ENCODE assay signal across 27 cellular contexts in genomic region chr2:182377467-182377866, GRCh38. TPM values are rescaled to one million over a fixed set of nuclear protein-coding genes. Genes with fewer than 3 reads are reported as not detected.
"Had no signal": no experiment of that assay in that cellular context is flagged by ENCODE, and none has a peak within 500 bp of the region (broad histone marks: within the 10 kb centered on the region; RNA-seq: fewer than 3 reads in every experiment).

No MANE protein-coding gene starts in this region.

- H3K4me3 Mint-ChIP-seq: activated CD4-positive, alpha-beta T cell treated with anti-CD3 and anti-CD28 coated beads, Interleukin-2, amount 10 ng/mL, durations not matched to agents 7 days and 5 days; activated CD8-positive, alpha-beta T cell treated with anti-CD3 and anti-CD28 coated beads for 36 hours; activated T-cell treated with anti-CD3 and anti-CD28 coated beads, Interleukin-2, amount 50 U/mL, for 4 hours; activated T-helper 17 cell treated with anti-CD3 and anti-CD28 coated beads, Interleukin-2, amount 50 U/mL, for 72 hours; effector memory CD8-positive, alpha-beta T cell; mesothelial cell of epicardium; naive thymus-derived CD4-positive, alpha-beta T cell; stimulated activated effector memory CD8-positive, alpha-beta T cell treated with anti-CD3 and anti-CD28 coated beads, Interleukin-12 subunit alpha, Interleukin-12 subunit beta, amount 100 ng/mL, for 72 hours; stimulated activated naive CD8-positive, alpha-beta T cell treated with anti-CD3 and anti-CD28 coated beads, Interleukin-15, Interleukin-2, amounts not matched to agents 100 ng/mL and 50 ng/mL, for 24 hours; type B pancreatic cell had no signal

- H3K27ac ChIP-seq: cardiac muscle cell, prostate gland, vagina had no signal

- DNase-seq: activated CD4-positive, alpha-beta T cell treated with anti-CD3 and anti-CD28 coated beads for 1 hour; activated CD4-positive, alpha-beta T cell treated with anti-CD3 and anti-CD28 coated beads, Interleukin-2, amount 10 ng/mL, durations not matched to agents 7 days and 5 days; activated CD8-positive, alpha-beta T cell treated with anti-CD3 and anti-CD28 coated beads for 36 hours; activated gamma-delta T cell treated with Interleukin-2 at 50 U/mL for 16 hours; activated naive CD4-positive, alpha-beta T cell treated with anti-CD3 and anti-CD28 coated beads, Interleukin-2, amount 50 U/mL, for 16 hours; activated T-cell treated with anti-CD3 and anti-CD28 coated beads, Interleukin-2, amount 50 U/mL, for 4 hours; cortex of kidney; effector memory CD8-positive, alpha-beta T cell; glutamatergic neuron; islet precursor cell; naive thymus-derived CD4-positive, alpha-beta T cell; pancreas; retina; small intestine; stimulated activated CD4-positive, alpha-beta T cell treated with anti-CD3 and anti-CD28 coated beads, Interleukin-4, amount 100 ng/mL, for 24 hours; T-helper 2 cell had no signal

- H3K36me3 ChIP-seq: cardiac muscle cell, pancreas, prostate gland, thoracic aorta, vagina had no signal

- H3K27me3 ChIP-seq: cardiac muscle cell, pancreas, vagina had no signal

- H3K9me3 ChIP-seq: pancreas, prostate gland, vagina had no signal

- H3K4me3 ChIP-seq: cardiac muscle cell, pancreas, prostate gland, thoracic aorta, vagina had no signal

- ATAC-seq: activated CD8-positive, alpha-beta T cell treated with anti-CD3 and anti-CD28 coated beads for 36 hours; activated T-cell treated with anti-CD3 and anti-CD28 coated beads, Interleukin-2, amount 50 U/mL, for 4 hours; activated T-helper 17 cell treated with anti-CD3 and anti-CD28 coated beads, Interleukin-2, amount 50 U/mL, for 72 hours; effector memory CD8-positive, alpha-beta T cell; esophagus mucosa; naive thymus-derived CD4-positive, alpha-beta T cell; sciatic nerve; stimulated activated effector memory CD8-positive, alpha-beta T cell treated with anti-CD3 and anti-CD28 coated beads, Interleukin-12 subunit alpha, Interleukin-12 subunit beta, amount 100 ng/mL, for 72 hours had no signal

- H3K4me1 ChIP-seq: prostate gland had no signal

- H3K4me1 Mint-ChIP-seq: activated CD4-positive, alpha-beta T cell treated with anti-CD3 and anti-CD28 coated beads, Interleukin-2, amount 10 ng/mL, durations not matched to agents 7 days and 5 days; activated T-helper 17 cell treated with anti-CD3 and anti-CD28 coated beads, Interleukin-2, amount 50 U/mL, for 72 hours; naive thymus-derived CD4-positive, alpha-beta T cell; stimulated activated effector memory CD8-positive, alpha-beta T cell treated with anti-CD3 and anti-CD28 coated beads, Interleukin-12 subunit alpha, Interleukin-12 subunit beta, amount 100 ng/mL, for 72 hours had no signal

- H3K36me3 Mint-ChIP-seq: stimulated activated effector memory CD8-positive, alpha-beta T cell treated with anti-CD3 and anti-CD28 coated beads, Interleukin-12 subunit alpha, Interleukin-12 subunit beta, amount 100 ng/mL, for 72 hours; type B pancreatic cell had no signal

- H3K27me3 Mint-ChIP-seq: activated CD4-positive, alpha-beta T cell treated with anti-CD3 and anti-CD28 coated beads, Interleukin-2, amount 10 ng/mL, durations not matched to agents 7 days and 5 days; activated CD8-positive, alpha-beta T cell treated with anti-CD3 and anti-CD28 coated beads for 36 hours; activated T-helper 17 cell treated with anti-CD3 and anti-CD28 coated beads, Interleukin-2, amount 50 U/mL, for 72 hours; effector memory CD8-positive, alpha-beta T cell; naive thymus-derived CD4-positive, alpha-beta T cell; stimulated activated naive CD8-positive, alpha-beta T cell treated with anti-CD3 and anti-CD28 coated beads, Interleukin-15, Interleukin-2, amounts not matched to agents 100 ng/mL and 50 ng/mL, for 24 hours; type B pancreatic cell had no signal

- H3K27ac Mint-ChIP-seq: activated CD4-positive, alpha-beta T cell treated with anti-CD3 and anti-CD28 coated beads, Interleukin-2, amount 10 ng/mL, durations not matched to agents 7 days and 5 days; activated CD8-positive, alpha-beta T cell treated with anti-CD3 and anti-CD28 coated beads for 36 hours; activated T-helper 17 cell treated with anti-CD3 and anti-CD28 coated beads, Interleukin-2, amount 50 U/mL, for 72 hours; effector memory CD8-positive, alpha-beta T cell; mesothelial cell of epicardium; naive thymus-derived CD4-positive, alpha-beta T cell; stimulated activated effector memory CD8-positive, alpha-beta T cell treated with anti-CD3 and anti-CD28 coated beads, Interleukin-12 subunit alpha, Interleukin-12 subunit beta, amount 100 ng/mL, for 72 hours; stimulated activated naive CD8-positive, alpha-beta T cell treated with anti-CD3 and anti-CD28 coated beads, Interleukin-15, Interleukin-2, amounts not matched to agents 100 ng/mL and 50 ng/mL, for 24 hours; type B pancreatic cell had no signal

RNA-seq across cellular contexts. Expression of gene PDE1A, which starts 49.4 kb away (rescaled TPM):
- total RNA-seq: activated CD4-positive, alpha-beta T cell treated with anti-CD3 and anti-CD28 coated beads, Interleukin-2, amount 10 ng/mL, durations not matched to agents 7 days and 5 days; activated CD8-positive, alpha-beta T cell treated with anti-CD3 and anti-CD28 coated beads for 36 hours; activated T-cell treated with anti-CD3 and anti-CD28 coated beads, Interleukin-2, amount 50 U/mL, for 4 hours; activated T-helper 17 cell treated with anti-CD3 and anti-CD28 coated beads, Interleukin-2, amount 50 U/mL, for 72 hours; naive thymus-derived CD4-positive, alpha-beta T cell had no signal
